Comparison of ENCODE assay signal across 12 cellular contexts in genomic region chr11:10674440-10674855, GRCh38. TPM values are rescaled to one million over a fixed set of nuclear protein-coding genes. Genes with fewer than 3 reads are reported as not detected.
A peak's percentile ranks its signal among the peaks of the same experiment; 100 is the strongest.
DNase-seq lines count a peak whose midpoint lies in the region; ATAC-seq and TF ChIP-seq lines count a peak whose summit lies in the region.
"Had no signal": no experiment of that assay in that cellular context is flagged by ENCODE, and none has a peak within 500 bp of the region (broad histone marks: within the 10 kb centered on the region; RNA-seq: fewer than 3 reads in every experiment).

No MANE protein-coding gene starts in this region.

- H3K27me3 ChIP-seq in heart right ventricle, result no peaks in the 10 kb centered on the region

- H3K4me1 Mint-ChIP-seq in osteocyte (ENCODE audit: unreplicated experiment), result peaks cover 54% of the 10 kb centered on the region

- H3K36me3 ChIP-seq in heart right ventricle (no peaks in the 10 kb centered on the region), urinary bladder (ENCODE audit: insufficient read depth) (no peaks in the 10 kb centered on the region)

- H3K4me1 ChIP-seq in heart right ventricle (peaks cover 5 to 42% (median 28%) of the 10 kb centered on the region in 9 donors), urinary bladder (ENCODE audit: insufficient read depth) (no peaks in the 10 kb centered on the region)

- H3K9me3 ChIP-seq in heart right ventricle, result no peaks in the 10 kb centered on the region

- no peaks in the 10 kb centered on the region for H3K27me3 Mint-ChIP-seq in osteocyte (ENCODE audit: unreplicated experiment)

- intact Hi-C loops in heart right ventricle (cut with DNase I), result no loop called here

- no peaks in the 10 kb centered on the region for H3K9me3 Mint-ChIP-seq in osteocyte (ENCODE audit: unreplicated experiment)

- peak; percentile 55 to 70 (median 64) for ATAC-seq in heart right ventricle
- ATAC-seq: T-helper 17 cell had no signal

- no peaks in the 10 kb centered on the region for H3K36me3 Mint-ChIP-seq in osteocyte (ENCODE audit: unreplicated experiment)

- H3K4me3 ChIP-seq in heart right ventricle, result peak overlapping the region in 7 of 10 donors; percentile 4 to 44 (median 38)
- H3K4me3 ChIP-seq in urinary bladder (ENCODE audit: low read depth, low read length), result no peak overlapping the region

- TF ChIP-seq CTCF in heart right ventricle (IDR thresholded peaks at IDR 0.05), result no peak
- TF ChIP-seq CTCF in osteocyte (IDR thresholded peaks at IDR 0.05), result no peak
- TF ChIP-seq CTCF in GM13977 (IDR thresholded peaks at IDR 0.05; ENCODE audit: extremely low read depth, insufficient read depth, missing control alignments), result no peak

- no peak overlapping the region for H3K4me3 Mint-ChIP-seq in osteocyte (ENCODE audit: unreplicated experiment)
- H3K4me3 Mint-ChIP-seq: T-helper 17 cell had no signal

- DNase-seq in RPMI7951 (ENCODE audit: low read depth) (peak; percentile 43), heart right ventricle (no peak), osteocyte (ENCODE audit: extremely low spot score, unreplicated experiment) (no peak), COLO829 (ENCODE audit: low spot score) (no peak), amniotic stem cell (lab: John Stamatoyannopoulos, UW) (no peak), GM13977 (ENCODE audit: low spot score) (no peak)
- DNase-seq: activated CD8-positive, alpha-beta memory T cell treated with anti-CD3 and anti-CD28 coated beads for 24 hours; DMS79; NCI-H2107; T-helper 17 cell had no signal

- WGBS in heart right ventricle, 2 donors, result 10 to 11% methylated on average over 6 of the region's 6 CpGs
- WGBS in urinary bladder, result 13% methylated on average over 6 of the region's 6 CpGs

- H3K27ac ChIP-seq in heart right ventricle (peak overlapping the region in 9 of 10 donors; percentile 59 to 82 (median 73)), urinary bladder (ENCODE audit: low read depth) (peak overlapping the region; percentile 23)

- in situ Hi-C loops in GM13977 (cut with MboI; ENCODE audit: low pct_unique_long_range_greater_than_20kb, low sequenced_read_pairs, unreplicated experiment), result no loop called here

- H3K27ac Mint-ChIP-seq in osteocyte (ENCODE audit: unreplicated experiment), result peak overlapping the region; percentile 74
- H3K27ac Mint-ChIP-seq: T-helper 17 cell had no signal

RNA-seq across cellular contexts. Expression of gene IRAG1, which starts 19.1 kb away (rescaled TPM):
- 15.4 and 23.8 TPM in 2 replicates for total RNA-seq in RPMI7951 (2014; rRNA removed; shearing (Covaris generic))
- total RNA-seq in heart right ventricle (1 to 10 TPM; 2.5 to 8.3 (median 5.3) TPM), osteocyte (22.2 and 24.0 TPM in 2 replicates), urinary bladder (60.1 TPM)
- polyA plus RNA-seq in heart right ventricle (1 to 10 TPM; 4.2 to 4.6 TPM), urinary bladder (75.9 TPM)
- total RNA-seq: OCI-LY7 had no signal
